ENCODE assay signal across 9 cellular contexts in genomic region chr1:12157366-12158231, GRCh38. TPM values are rescaled to one million over a fixed set of nuclear protein-coding genes. Genes with fewer than 3 reads are reported as not detected.
DNase-seq lines count a peak whose midpoint lies in the region; ATAC-seq and TF ChIP-seq lines count a peak whose summit lies in the region.
"Had no signal": no experiment of that assay in that cellular context is flagged by ENCODE, and none has a peak within 500 bp of the region (broad histone marks: within the 10 kb centered on the region; RNA-seq: fewer than 3 reads in every experiment).

No MANE protein-coding gene starts in this region.

- H2AFZ ChIP-seq in GM23248, result no peak overlapping the region

- H3K27me3 ChIP-seq in HL-60 (ENCODE audit: insufficient read depth, poor library complexity, severe bottlenecking) (no peaks in the 10 kb centered on the region), GM23248 (replicated peaks; ENCODE audit: insufficient read depth) (no peaks in the 10 kb centered on the region)

- peaks cover 0 to 1% (median 0%) of the 10 kb centered on the region in 9 donors for H3K9me3 Mint-ChIP-seq in naive thymus-derived CD8-positive, alpha-beta T cell

- peaks cover 31% of the 10 kb centered on the region for H3K4me1 ChIP-seq in GM23248 (ENCODE audit: insufficient read depth)

- DNase-seq in GM10266 (ENCODE audit: extremely low spot score) (peak; percentile 61), HL-60 (ENCODE audit: low read depth in 1 of 2, low spot score in 1 of 2) (peak in 1 of 2 experiments; percentile 79), NCI-H345 treated with DMSO at 0.1 percent for 48 hours (lab: John Stamatoyannopoulos, UW; ENCODE audit: unreplicated experiment) (no peak), NCI-H146 (lab: John Stamatoyannopoulos, UW) (no peak), GM23248 (no peak)
- DNase-seq in activated T-cell treated with anti-CD3 and anti-CD28 coated beads, Interleukin-2, amount 50 U/mL, for 48 hours, result peak; percentile 62 to 67
- DNase-seq in naive thymus-derived CD8-positive, alpha-beta T cell, result peak in 1 of 10 donors; percentile 13
- DNase-seq: NCI-H82 had no signal

- H3K4me3 Mint-ChIP-seq in naive thymus-derived CD8-positive, alpha-beta T cell, result peak overlapping the region; percentile 52 to 85 (median 69)

- H3K27me3 Mint-ChIP-seq in naive thymus-derived CD8-positive, alpha-beta T cell, result no peaks in the 10 kb centered on the region

- no peaks in the 10 kb centered on the region for H3K79me2 ChIP-seq in GM23248 (ENCODE audit: insufficient read depth)

- no peak overlapping the region for H3K4me3 ChIP-seq in HL-60 (replicated peaks; ENCODE audit: insufficient read depth, low read length)
- H3K4me3 ChIP-seq in GM23248, result no peak overlapping the region

- ATAC-seq in naive thymus-derived CD8-positive, alpha-beta T cell, result peak in 1 of 2 donors; percentile 42
- no peak for ATAC-seq in HG02623 (IDR thresholded peaks at IDR 0.05; ENCODE audit: unreplicated experiment)

- H3K36me3 Mint-ChIP-seq in naive thymus-derived CD8-positive, alpha-beta T cell, result no peaks in the 10 kb centered on the region

- no peaks in the 10 kb centered on the region for H3K36me3 ChIP-seq in GM23248 (ENCODE audit: low read depth)

- peak overlapping the region; percentile 8 to 92 (median 78) for H3K27ac Mint-ChIP-seq in naive thymus-derived CD8-positive, alpha-beta T cell

- H4K20me1 ChIP-seq in GM23248 (ENCODE audit: insufficient read depth), result no peaks in the 10 kb centered on the region

- H3K9me3 ChIP-seq in GM23248 (ENCODE audit: low read depth), result no peaks in the 10 kb centered on the region

- in situ Hi-C loops in GM23248 (cut with MboI), result no loop called here

- no peak overlapping the region for H3K9ac ChIP-seq in GM23248

- H3K9me2 ChIP-seq in GM23248 (ENCODE audit: insufficient read depth), result no peaks in the 10 kb centered on the region

- H3K4me1 Mint-ChIP-seq in naive thymus-derived CD8-positive, alpha-beta T cell, result peaks cover 36 to 79% (median 71%) of the 10 kb centered on the region in 4 donors

- no peak overlapping the region for H3K4me2 ChIP-seq in GM23248 (ENCODE audit: unreplicated experiment)

- H3K27ac ChIP-seq in HL-60 (replicated peaks) (peak overlapping the region; percentile 52), GM23248 (no peak overlapping the region)

- TF ChIP-seq CTCF in GM10266 (IDR thresholded peaks at IDR 0.05; ENCODE audit: control insufficient read depth, insufficient read depth, low read depth, missing control alignments), result no peak
- TF ChIP-seq CTCF in HL-60 (IDR thresholded peaks at IDR 0.05; ENCODE audit: insufficient read depth, low read length), result no peak

- WGBS in GM23248 (ENCODE audit: low coverage in 1 of 2, low lambda C conversion rate in 2 of 2, missing lambda C conversion rate in 2 of 2), 2 experiments, result 80 to 82% methylated on average over 9 to 10 of the region's 10 CpGs

- H3F3A ChIP-seq in GM23248 (ENCODE audit: insufficient read depth), result peaks cover 8% of the 10 kb centered on the region; the same call in 1 of the 2 replicates

- POLR2A ChIA-PET in naive thymus-derived CD8-positive, alpha-beta T cell (lab: Charles Lee), result interaction anchor here (0.9 to 1.5 kb wide), 4 partner anchors 9 to 20 kb away, joined by 3 to 5 read pairs (median 4); partner anchors contain the start of gene TNFRSF1B

RNA-seq across cellular contexts. Expression of gene TNFRSF1B, which starts 9.2 kb away (rescaled TPM):
- 10 to 100 TPM; 16.5 to 18.4 TPM for total RNA-seq in naive thymus-derived CD8-positive, alpha-beta T cell
- polyA plus RNA-seq in naive thymus-derived CD8-positive, alpha-beta T cell, result 10 to 100 TPM; 19.7 to 64.6 (median 21.8) TPM
- total RNA-seq in GM23248 (2014; rRNA removed; shearing (Covaris generic)), result 0.25 and 2.9 TPM in 2 replicates
- 1.1 and 1.3 TPM in 2 replicates for polyA plus RNA-seq in GM23248 (2016; fragmentation: Nextera tagmentation; extraction: Ambion mirVana)

Comparison
In these comparisons a context has a peak if more than half of its experiments do, and no peak if none do; other contexts are left out.
1. DNase-seq: peak in GM10266 (single experiment) and activated T-cell treated with anti-CD3 and anti-CD28 coated beads, Interleukin-2, amount 50 U/mL, for 48 hours (2 of 2); none in NCI-H345 treated with DMSO at 0.1 percent for 48 hours (single experiment), NCI-H146 (single experiment) and GM23248 (single experiment).